24 cellular contexts compared by ENCODE assay signal in the genomic region with DNA sequence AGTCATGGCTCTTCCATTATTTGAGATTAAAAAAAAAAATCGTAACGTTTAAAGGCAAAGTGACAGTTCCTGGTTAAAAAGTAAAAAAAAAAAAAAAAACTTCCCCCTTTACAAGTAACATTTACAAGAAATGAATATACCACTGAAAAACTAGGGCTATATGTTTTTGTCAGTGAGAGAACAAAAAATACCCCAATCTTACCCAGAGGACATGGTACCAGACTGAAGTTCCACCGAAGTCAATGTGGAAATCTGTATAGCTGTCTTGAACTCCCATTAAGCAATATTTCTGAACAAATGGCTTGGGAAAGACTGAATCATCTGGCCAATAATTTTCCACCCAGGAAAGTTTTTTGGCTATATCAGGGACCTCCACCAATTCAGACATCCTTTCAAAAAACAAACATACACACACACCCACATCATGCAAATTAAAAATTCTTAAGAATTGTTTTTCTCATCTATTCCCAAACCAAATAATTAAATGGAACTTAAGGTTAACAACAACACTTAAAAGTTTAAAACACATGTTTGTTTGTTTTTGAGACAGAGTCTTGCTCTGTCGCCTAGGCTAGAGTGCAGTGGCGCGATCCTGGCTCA. TPM values are rescaled to one million over a fixed set of nuclear protein-coding genes. Genes with fewer than 3 reads are reported as not detected.
DNase-seq lines count a peak whose midpoint lies in the region; ATAC-seq, FAIRE-seq and TF ChIP-seq lines count a peak whose summit lies in the region.
"Had no signal": no experiment of that assay in that cellular context is flagged by ENCODE, and none has a peak within 500 bp of the region (broad histone marks: within the 10 kb centered on the region; RNA-seq: fewer than 3 reads in every experiment).

No MANE protein-coding gene starts in this region.

- H3K9ac ChIP-seq in adipocyte (ENCODE audit: low read length): no peak overlapping the region

- no peaks in the 10 kb centered on the region for H3K9me3 ChIP-seq in adipocyte (ENCODE audit: control insufficient read depth, low read length)

- H3K9me3 Mint-ChIP-seq in activated CD4-positive, alpha-beta T cell treated with anti-CD3 and anti-CD28 coated beads, Interleukin-2, amount 10 ng/mL, durations not matched to agents 24 days and 14 days: peaks cover 4% of the 10 kb centered on the region
- no peaks in the 10 kb centered on the region for H3K9me3 Mint-ChIP-seq in memory B cell
- H3K9me3 Mint-ChIP-seq: CD8-positive, alpha-beta memory T cell; IgD-negative memory B cell had no signal

- H3K4me1 Mint-ChIP-seq in activated CD4-positive, alpha-beta T cell treated with anti-CD3 and anti-CD28 coated beads, Interleukin-2, amount 10 ng/mL, durations not matched to agents 24 days and 14 days: peaks cover 22% of the 10 kb centered on the region
- peaks cover 4% of the 10 kb centered on the region for H3K4me1 Mint-ChIP-seq in memory B cell

- ATAC-seq in memory B cell (ENCODE audit: low read depth): no peak
- ATAC-seq: Panc1 had no signal

- H3K4me1 ChIP-seq in adipocyte (ENCODE audit: control insufficient read depth, insufficient read depth, low read length): peaks cover 9% of the 10 kb centered on the region

- CTCF ChIA-PET in HEK293T (lab: Yijun Ruan, JAX): no interaction called here

- no peaks in the 10 kb centered on the region for H3K27me3 ChIP-seq in adipocyte (replicated peaks; ENCODE audit: control insufficient read depth, insufficient read depth, low read length)

- DNase-seq in activated CD4-positive, alpha-beta T cell treated with anti-CD3 and anti-CD28 coated beads, Interleukin-2, amount 10 ng/mL, durations not matched to agents 24 days and 14 days: no peak
- no peak for DNase-seq in activated CD4-positive, alpha-beta T cell treated with anti-CD3 and anti-CD28 coated beads, Interleukin-2, amount 50 U/mL, for 48 hours
- DNase-seq in adipocyte (ENCODE audit: low read depth) (peak; percentile 4), memory B cell (ENCODE audit: low spot score in 2 of 2) (no peak), NCI-H524 treated with DMSO at 0.1 percent for 48 hours (lab: John Stamatoyannopoulos, UW) (no peak), amygdala (lab: John Stamatoyannopoulos, UW) (no peak), HEK293T (ENCODE audit: extremely low spot score) (no peak)
- DNase-seq: Calu3; CD8-positive, alpha-beta memory T cell; EL; GF-D8; Karpas-422; MV-4-11; NCI-H1105 treated with DMSO at 0.1 percent for 48 hours; NCI-H2029 treated with DMSO at 0.1 percent for 48 hours; NCI-H226; NCI-H510A treated with DMSO at 0.1 percent for 48 hours; NCI-H774; NK-92 treated with Interleukin-12 subunit alpha and Interleukin-12 subunit beta, amount 100 ng/mL, for 24 hours; SIG-M5 had no signal

- peaks cover 26% of the 10 kb centered on the region for H3K36me3 ChIP-seq in adipocyte (ENCODE audit: control insufficient read depth, insufficient read depth, low read length, severe bottlenecking)

- H3K4me3 ChIP-seq in adipocyte (ENCODE audit: low read length): no peak overlapping the region

- H3K36me3 Mint-ChIP-seq in activated CD4-positive, alpha-beta T cell treated with anti-CD3 and anti-CD28 coated beads, Interleukin-2, amount 10 ng/mL, durations not matched to agents 24 days and 14 days (ENCODE audit: low read depth): peaks cover 50% of the 10 kb centered on the region
- H3K36me3 Mint-ChIP-seq in memory B cell: peaks cover 28% of the 10 kb centered on the region

- FAIRE-seq in A204.1 (lab: Jason Lieb, UNC): peak; percentile 37
- FAIRE-seq: H1 had no signal

- no peaks in the 10 kb centered on the region for H3K27me3 Mint-ChIP-seq in activated CD4-positive, alpha-beta T cell treated with anti-CD3 and anti-CD28 coated beads, Interleukin-2, amount 10 ng/mL, durations not matched to agents 24 days and 14 days
- H3K27me3 Mint-ChIP-seq in memory B cell: no peaks in the 10 kb centered on the region
- H3K27me3 Mint-ChIP-seq: CD8-positive, alpha-beta memory T cell; IgD-negative memory B cell had no signal

- H3K27ac Mint-ChIP-seq in activated CD4-positive, alpha-beta T cell treated with anti-CD3 and anti-CD28 coated beads, Interleukin-2, amount 10 ng/mL, durations not matched to agents 24 days and 14 days: peak overlapping the region; percentile 81
- H3K27ac Mint-ChIP-seq in memory B cell: peak overlapping the region; percentile 57

- H3K4me3 Mint-ChIP-seq in activated CD4-positive, alpha-beta T cell treated with anti-CD3 and anti-CD28 coated beads, Interleukin-2, amount 10 ng/mL, durations not matched to agents 24 days and 14 days: peak overlapping the region; percentile 0
- H3K4me3 Mint-ChIP-seq in memory B cell: no peak overlapping the region
- H3K4me3 Mint-ChIP-seq: CD8-positive, alpha-beta memory T cell; IgD-negative memory B cell had no signal

- intact Hi-C loops in activated CD4-positive, alpha-beta T cell treated with anti-CD3 and anti-CD28 coated beads, Interleukin-2, amount 10 ng/mL, durations not matched to agents 24 days and 14 days (cut with micrococcal nuclease): no loop called here

- POLR2A ChIA-PET in HEK293T (lab: Yijun Ruan, JAX): interaction anchor here (0.9 kb wide), 1 partner anchor 51 kb away, joined by 3 read pairs; the partner anchor contains the start of gene KDM7A

TF ChIP-seq in HEK293T, 16 proteins besides CTCF, POLR2A, EP300 and RAD21:
- no peak for TF ChIP-seq NFRKB (IDR thresholded peaks at IDR 0.05)
- no peak for TF ChIP-seq ELF4 (IDR thresholded peaks at IDR 0.05)
- TF ChIP-seq PKNOX1 (IDR thresholded peaks at IDR 0.05): no peak
- TF ChIP-seq TARDBP (IDR thresholded peaks at IDR 0.05): no peak
- TF ChIP-seq L3MBTL2 (conservative IDR thresholded peaks at IDR 0.05): no peak
- TF ChIP-seq ARNT (IDR thresholded peaks at IDR 0.05): no peak
- no peak for TF ChIP-seq ZNF384 (IDR thresholded peaks at IDR 0.05)
- TF ChIP-seq SP1 (IDR thresholded peaks at IDR 0.05): no peak
- no peak for TF ChIP-seq BHLHE40 (IDR thresholded peaks at IDR 0.05; ENCODE audit: borderline replicate concordance)
- no peak for TF ChIP-seq FOXA1 (IDR thresholded peaks at IDR 0.05)
- no peak for TF ChIP-seq FOXM1 (IDR thresholded peaks at IDR 0.05; ENCODE audit: borderline replicate concordance)
- no peak for TF ChIP-seq LEF1 (IDR thresholded peaks at IDR 0.05; ENCODE audit: borderline replicate concordance)

RNA-seq across cellular contexts. Expression of gene KDM7A, which starts 50.2 kb away (rescaled TPM):
- total RNA-seq in activated CD4-positive, alpha-beta T cell treated with anti-CD3 and anti-CD28 coated beads, Interleukin-2, amount 10 ng/mL, durations not matched to agents 24 days and 14 days: 21.8 and 25.9 TPM in 2 replicates
